Comparison of ENCODE assay signal across 1 cellular context in genomic region chr1:244971524-244972216, GRCh38.
TF ChIP-seq lines count a peak whose summit lies in the region.

No MANE protein-coding gene starts in this region.

TF ChIP-seq in HepG2, 621 proteins besides CTCF, POLR2A, EP300 and RAD21 (continued from another document):
- TF ChIP-seq PRMT3 (CRISPR knock-in tag; IDR thresholded peaks at IDR 0.05; ENCODE audit: borderline replicate concordance, low read depth) (0 out of 2 replicates have a peak, but pooled peaks have one; percentile 3), TOPORS (CRISPR knock-in tag; IDR thresholded peaks at IDR 0.05) (0 out of 2 replicates have a peak, but pooled peaks have one; percentile 5), HDAC6 (IDR thresholded peaks at IDR 0.05; ENCODE audit: low read depth, low read length) (no peak), ZNF7 (CRISPR knock-in tag; IDR thresholded peaks at IDR 0.05) (peak; percentile 21; the same call in 1 of the 2 replicates), SATB2 (CRISPR knock-in tag; IDR thresholded peaks at IDR 0.05) (no peak), RAD51 (IDR thresholded peaks at IDR 0.05; ENCODE audit: borderline replicate concordance) (no peak), PRDM15 (CRISPR knock-in tag; IDR thresholded peaks at IDR 0.05) (peak; percentile 3; the same call in 1 of the 2 replicates), CBX1 (IDR thresholded peaks at IDR 0.05; ENCODE audit: low read depth) (no peak), SMARCC2 (IDR thresholded peaks at IDR 0.05) (no peak), ZNF614 (CRISPR knock-in tag; IDR thresholded peaks at IDR 0.05; ENCODE audit: borderline replicate concordance) (no peak), XBP1 (CRISPR knock-in tag; IDR thresholded peaks at IDR 0.05) (no peak), ASH2L (IDR thresholded peaks at IDR 0.05; ENCODE audit: insufficient read length, low read depth, low read length) (peak; percentile 14), PPARG (CRISPR knock-in tag; conservative IDR thresholded peaks at IDR 0.05) (0 out of 2 replicates have a peak, but pooled peaks have one; percentile 4), DNMT1 (CRISPR knock-in tag; IDR thresholded peaks at IDR 0.05) (no peak), MAZ (IDR thresholded peaks at IDR 0.05; ENCODE audit: borderline replicate concordance, low read depth, low read length) (no peak), MAZ (CRISPR knock-in tag; IDR thresholded peaks at IDR 0.05; ENCODE audit: low read depth) (no peak), ZNF710 (CRISPR knock-in tag; IDR thresholded peaks at IDR 0.05; ENCODE audit: borderline replicate concordance) (no peak), ZBTB8A (CRISPR knock-in tag; IDR thresholded peaks at IDR 0.05; ENCODE audit: borderline replicate concordance, low read depth) (peak; percentile 17; the same call in 1 of the 2 replicates), RERE (CRISPR knock-in tag; IDR thresholded peaks at IDR 0.05; ENCODE audit: low read depth) (no peak), GLI4 (CRISPR knock-in tag; IDR thresholded peaks at IDR 0.05; ENCODE audit: borderline replicate concordance) (no peak)
